Comparison of ENCODE assay signal across 11 cellular contexts in the genomic region with DNA sequence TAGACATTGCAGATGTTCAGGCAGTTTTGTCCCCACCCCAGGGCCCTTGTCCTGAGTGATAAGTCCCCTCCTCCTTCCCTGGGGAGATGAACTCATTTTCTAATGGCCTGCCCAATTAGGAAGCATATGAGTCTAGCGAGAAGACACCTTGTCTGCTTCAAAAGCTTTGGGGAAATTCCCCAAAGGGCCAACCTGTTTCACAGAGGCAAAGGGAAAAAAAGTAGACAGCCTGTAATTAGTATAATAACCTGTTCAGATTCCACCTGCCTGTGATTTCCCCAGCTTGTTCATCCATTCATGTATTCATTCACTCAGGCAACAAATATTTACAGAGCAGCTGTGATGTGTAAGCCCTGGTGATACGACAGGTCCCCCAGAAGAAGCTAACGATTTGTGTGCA.
DNase-seq lines count a peak whose midpoint lies in the region; ATAC-seq and TF ChIP-seq lines count a peak whose summit lies in the region.
"Had no signal": no experiment of that assay in that cellular context is flagged by ENCODE, and none has a peak within 500 bp of the region (broad histone marks: within the 10 kb centered on the region; RNA-seq: fewer than 3 reads in every experiment).

No MANE protein-coding gene starts in this region.

- TF ChIP-seq CTCF in RWPE1 (conservative IDR thresholded peaks at IDR 0.05; ENCODE audit: low read depth) (no peak), MM.1S (IDR thresholded peaks at IDR 0.05; ENCODE audit: low read length) (no peak), stomach (IDR thresholded peaks at IDR 0.05) (no peak)

- intact Hi-C loops in stomach (cut with DNase I; ENCODE audit: low total_unique reads): no loop called here

- no peaks in the 10 kb centered on the region for H3F3A ChIP-seq in MM.1S (ENCODE audit: insufficient read depth, low read length)

- H3K9me3 ChIP-seq in MM.1S (replicated peaks; ENCODE audit: insufficient read depth, low read length) (no peaks in the 10 kb centered on the region), stomach (peaks cover 0 to 7% (median 0%) of the 10 kb centered on the region in 4 donors)
- H3K9me3 ChIP-seq: HAP-1 had no signal

- DNase-seq in COR-L47 (lab: John Stamatoyannopoulos, UW) (peak; percentile 90), GM19238 (ENCODE audit: insufficient read length, low spot score) (peak; percentile 23), NCI-H345 treated with DMSO at 0.1 percent for 48 hours (lab: John Stamatoyannopoulos, UW; ENCODE audit: unreplicated experiment) (peak; percentile 66), RWPE1 (ENCODE audit: low spot score) (no peak), MM.1S (no peak), stomach (no peak)

- H3K36me3 ChIP-seq in MM.1S (replicated peaks; ENCODE audit: insufficient read depth, low read length) (no peaks in the 10 kb centered on the region), stomach (no peaks in the 10 kb centered on the region)
- H3K36me3 ChIP-seq: HAP-1 had no signal

- H3K4me3 ChIP-seq in MM.1S (ENCODE audit: low read length): no peak overlapping the region
- no peak overlapping the region for H3K4me3 ChIP-seq in stomach
- H3K4me3 ChIP-seq: HAP-1 had no signal

- CTCF ChIA-PET in RWPE1 (lab: Yijun Ruan, JAX): no interaction called here

- H3K79me2 ChIP-seq in MM.1S (ENCODE audit: low read length): no peaks in the 10 kb centered on the region
- H3K79me2 ChIP-seq: parathyroid adenoma had no signal

- H3K27ac ChIP-seq in RWPE1 (no peak overlapping the region), MM.1S (ENCODE audit: low read length) (no peak overlapping the region), stomach (no peak overlapping the region)
- H3K27ac ChIP-seq: parathyroid adenoma had no signal

- H3K27me3 ChIP-seq in MM.1S (replicated peaks; ENCODE audit: insufficient read depth, low read length): no peaks in the 10 kb centered on the region
- no peaks in the 10 kb centered on the region for H3K27me3 ChIP-seq in stomach

- POLR2A ChIA-PET in RWPE1 (lab: Yijun Ruan, JAX; ENCODE audit: low non-redundant PET): no interaction called here

- H3K4me2 ChIP-seq in MM.1S (ENCODE audit: low read depth, low read length): no peak overlapping the region

- TF ChIP-seq EP300 in stomach (IDR thresholded peaks at IDR 0.05): no peak

- peak; percentile 52 for ATAC-seq in HG03108 (IDR thresholded peaks at IDR 0.05; ENCODE audit: unreplicated experiment)
- no peak for ATAC-seq in HG03135 (IDR thresholded peaks at IDR 0.05; ENCODE audit: unreplicated experiment)
- ATAC-seq: left lobe of liver had no signal

- no peak for TF ChIP-seq POLR2A in stomach (IDR thresholded peaks at IDR 0.05)

- H3K9me2 ChIP-seq in MM.1S (replicated peaks; ENCODE audit: insufficient read depth, low read length): no peaks in the 10 kb centered on the region

- 46 to 80% (median 71%) methylated on average over 3 of the region's 3 CpGs for WGBS in stomach, 5 donors

- H3K4me1 ChIP-seq in MM.1S (ENCODE audit: low read length) (0 out of 2 replicates have a peak, but pooled peaks cover 4% of the 10 kb centered on the region), stomach (no peaks in the 10 kb centered on the region)
- H3K4me1 ChIP-seq: HAP-1, parathyroid adenoma had no signal

- no peak overlapping the region for H2AFZ ChIP-seq in MM.1S (ENCODE audit: low read length)
- H2AFZ ChIP-seq: parathyroid adenoma had no signal

- H4K20me1 ChIP-seq in MM.1S (ENCODE audit: insufficient read depth, low read length): no peaks in the 10 kb centered on the region

- H3K9ac ChIP-seq in MM.1S (ENCODE audit: low read length): no peak overlapping the region
- H3K9ac ChIP-seq: parathyroid adenoma had no signal

Comparison
In these comparisons a context has a peak if more than half of its experiments do, and no peak if none do; other contexts are left out.
1. DNase-seq: peak in COR-L47 (single experiment), GM19238 (single experiment) and NCI-H345 treated with DMSO at 0.1 percent for 48 hours (single experiment); none in RWPE1 (single experiment), MM.1S (single experiment) and stomach (single experiment).